30 cellular contexts compared by ENCODE assay signal in genomic region chr10:28495084-28495483, GRCh38.
"Had no signal": no experiment of that assay in that cellular context is flagged by ENCODE, and none has a peak within 500 bp of the region (broad histone marks: within the 10 kb centered on the region; RNA-seq: fewer than 3 reads in every experiment).

No MANE protein-coding gene starts in this region.

- H3K4me1 ChIP-seq: adrenal gland had no signal

- H3K9me3 ChIP-seq: adrenal gland had no signal

- H3K27ac Mint-ChIP-seq: activated CD4-positive, alpha-beta T cell treated with anti-CD3 and anti-CD28 coated beads for 36 hours; activated CD4-positive, alpha-beta T cell treated with anti-CD3 and anti-CD28 coated beads, Interleukin-2, amount 10 ng/mL, durations not matched to agents 7 days and 5 days; activated CD8-positive, alpha-beta T cell treated with anti-CD3 and anti-CD28 coated beads, Interleukin-2, amount 10 ng/mL, durations not matched to agents 7 days and 5 days; activated naive CD4-positive, alpha-beta T cell treated with anti-CD3 and anti-CD28 coated beads for 36 hours; activated naive CD4-positive, alpha-beta T cell treated with anti-CD3 and anti-CD28 coated beads, Interleukin-2, amount 50 U/mL, for 72 hours; activated T-cell treated with anti-CD3 and anti-CD28 coated beads, Interleukin-2, amount 50 U/mL, for 24 hours; activated T-helper 1 cell treated with anti-CD3 and anti-CD28 coated beads, Interleukin-12 subunit alpha, Interleukin-12 subunit beta, Interleukin-2, Interleukin-4 antibody, amounts not matched to agents 30 ng/mL and 10 ng/mL and 1 ng/mL, durations not matched to agents 14 hours and 24 hours and 36 hours; brain; WTC11 had no signal

- ATAC-seq: activated CD4-positive, alpha-beta T cell treated with anti-CD3 and anti-CD28 coated beads for 36 hours; activated CD4-positive, CD25-positive, alpha-beta regulatory T cell treated with anti-CD3 and anti-CD28 coated beads, Interleukin-2, amount 50 U/mL, for 24 hours; activated CD8-positive, alpha-beta T cell treated with anti-CD3 and anti-CD28 coated beads, Interleukin-2, amount 10 ng/mL, durations not matched to agents 7 days and 5 days; activated naive CD4-positive, alpha-beta T cell treated with anti-CD3 and anti-CD28 coated beads, Interleukin-2, amount 50 U/mL, for 72 hours; WTC11 had no signal

- FAIRE-seq: bronchial epithelial cell, TTC549 had no signal

- DNase-seq: activated CD4-positive, alpha-beta T cell treated with anti-CD3 and anti-CD28 coated beads for 36 hours; activated CD4-positive, alpha-beta T cell treated with anti-CD3 and anti-CD28 coated beads, Interleukin-2, amount 10 ng/mL, durations not matched to agents 7 days and 5 days; activated CD4-positive, alpha-beta T cell treated with anti-CD3 and anti-CD28 coated beads, Interleukin-2, amount 50 U/mL, for 48 hours; activated CD8-positive, alpha-beta T cell treated with anti-CD3 and anti-CD28 coated beads, Interleukin-2, amount 10 ng/mL, durations not matched to agents 7 days and 5 days; activated gamma-delta T cell treated with Interleukin-2 at 50 U/mL for 16 hours; activated naive CD4-positive, alpha-beta T cell treated with anti-CD3 and anti-CD28 coated beads for 36 hours; activated T-cell treated with anti-CD3 and anti-CD28 coated beads, Interleukin-2, amount 50 U/mL, for 24 hours; adrenal gland; caudate nucleus; cerebellar nuclear complex; Karpas-422; NCI-H1105; NCI-H1417 treated with DMSO at 0.1 percent for 48 hours; NCI-H187 treated with DMSO at 0.1 percent for 48 hours; NCI-H2081; NCI-H226; NCI-H446 treated with DMSO at 0.1 percent for 48 hours; NCI-H524; NCI-H69; NK-92 treated with Interleukin-12 subunit alpha and Interleukin-12 subunit beta, amount 100 ng/mL, for 24 hours; PC-9; Right ventricle myocardium superior; T1000 had no signal

- H3K4me3 Mint-ChIP-seq: activated CD4-positive, alpha-beta T cell treated with anti-CD3 and anti-CD28 coated beads for 36 hours; activated CD4-positive, alpha-beta T cell treated with anti-CD3 and anti-CD28 coated beads, Interleukin-2, amount 10 ng/mL, durations not matched to agents 7 days and 5 days; activated CD8-positive, alpha-beta T cell treated with anti-CD3 and anti-CD28 coated beads, Interleukin-2, amount 10 ng/mL, durations not matched to agents 7 days and 5 days; activated naive CD4-positive, alpha-beta T cell treated with anti-CD3 and anti-CD28 coated beads for 36 hours; activated T-cell treated with anti-CD3 and anti-CD28 coated beads, Interleukin-2, amount 50 U/mL, for 24 hours; activated T-helper 1 cell treated with anti-CD3 and anti-CD28 coated beads, Interleukin-12 subunit alpha, Interleukin-12 subunit beta, Interleukin-2, Interleukin-4 antibody, amounts not matched to agents 30 ng/mL and 10 ng/mL and 1 ng/mL, durations not matched to agents 14 hours and 24 hours and 36 hours; brain; WTC11 had no signal

- H3K4me1 Mint-ChIP-seq: activated CD4-positive, alpha-beta T cell treated with anti-CD3 and anti-CD28 coated beads for 36 hours; activated CD4-positive, alpha-beta T cell treated with anti-CD3 and anti-CD28 coated beads, Interleukin-2, amount 10 ng/mL, durations not matched to agents 7 days and 5 days; brain had no signal

- H3K36me3 ChIP-seq: adrenal gland had no signal

- H3K4me3 ChIP-seq: adrenal gland, PC-9 had no signal

- H3K36me3 Mint-ChIP-seq: activated naive CD4-positive, alpha-beta T cell treated with anti-CD3 and anti-CD28 coated beads, Interleukin-2, amount 50 U/mL, for 72 hours; brain; WTC11 had no signal

- H3K27me3 ChIP-seq: adrenal gland had no signal

- H3K9me3 Mint-ChIP-seq: activated CD4-positive, alpha-beta T cell treated with anti-CD3 and anti-CD28 coated beads, Interleukin-2, amount 10 ng/mL, durations not matched to agents 7 days and 5 days; activated naive CD4-positive, alpha-beta T cell treated with anti-CD3 and anti-CD28 coated beads for 36 hours; activated T-cell treated with anti-CD3 and anti-CD28 coated beads, Interleukin-2, amount 50 U/mL, for 24 hours; activated T-helper 1 cell treated with anti-CD3 and anti-CD28 coated beads, Interleukin-12 subunit alpha, Interleukin-12 subunit beta, Interleukin-2, Interleukin-4 antibody, amounts not matched to agents 30 ng/mL and 10 ng/mL and 1 ng/mL, durations not matched to agents 14 hours and 24 hours and 36 hours had no signal

- H3K4me2 ChIP-seq: PC-9 had no signal

- H2AFZ ChIP-seq: PC-9 had no signal

- H3K27ac ChIP-seq: adrenal gland, PC-9 had no signal
